Comparison of ENCODE assay signal across 1 cellular context in genomic region chr1:61887076-61887867, GRCh38.
TF ChIP-seq lines count a peak whose summit lies in the region.

No MANE protein-coding gene starts in this region.

TF ChIP-seq in WTC11, 78 proteins besides CTCF, POLR2A, EP300 and RAD21 (continued from another document):
- TF ChIP-seq AR (CRISPR knock-in tag; IDR thresholded peaks at IDR 0.05) (no peak), ZNF232 (CRISPR knock-in tag; IDR thresholded peaks at IDR 0.05) (no peak), USF2 (CRISPR knock-in tag; IDR thresholded peaks at IDR 0.05) (no peak), HMGXB4 (CRISPR knock-in tag; IDR thresholded peaks at IDR 0.05) (no peak), MYBL2 (CRISPR knock-in tag; IDR thresholded peaks at IDR 0.05) (no peak), SP1 (CRISPR knock-in tag; conservative IDR thresholded peaks at IDR 0.05) (no peak), TCF7 (CRISPR knock-in tag; IDR thresholded peaks at IDR 0.05; ENCODE audit: low read depth) (no peak), ZNF416 (CRISPR knock-in tag; IDR thresholded peaks at IDR 0.05) (no peak), ZNF317 (CRISPR knock-in tag; IDR thresholded peaks at IDR 0.05; ENCODE audit: borderline replicate concordance, low read depth) (no peak), ZNF121 (CRISPR knock-in tag; IDR thresholded peaks at IDR 0.05) (no peak)
TF ChIP-seq in WTC11: peak in this region for 0.
